Comparison of ENCODE assay signal across 1 cellular context in the genomic region with DNA sequence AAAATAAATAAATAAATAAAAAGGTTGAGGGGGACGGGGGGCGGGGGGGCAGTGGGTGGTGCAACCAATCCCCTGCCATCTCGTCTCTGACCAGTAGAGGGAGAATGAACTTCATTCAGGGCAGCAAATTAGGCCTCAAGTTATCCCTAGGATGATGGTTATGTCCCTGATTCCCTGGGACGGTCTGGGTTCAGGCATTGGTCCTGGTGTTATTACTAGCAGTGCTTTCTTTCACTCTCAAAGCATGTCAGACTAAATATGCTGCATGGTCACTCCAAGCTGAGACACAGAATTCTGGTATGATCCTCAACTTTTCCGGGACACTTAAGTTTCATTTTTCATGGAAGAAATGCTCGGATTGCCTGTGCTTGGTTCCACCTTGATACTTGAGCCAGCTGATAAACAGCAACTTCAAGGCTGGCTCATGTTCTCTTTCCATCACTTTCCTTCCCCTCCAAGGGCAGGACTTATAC.
TF ChIP-seq lines count a peak whose summit lies in the region.

No MANE protein-coding gene starts in this region.

TF ChIP-seq in H1, 55 proteins besides CTCF, POLR2A, EP300 and RAD21 (continued from another document):
- TF ChIP-seq, protein P1, sequence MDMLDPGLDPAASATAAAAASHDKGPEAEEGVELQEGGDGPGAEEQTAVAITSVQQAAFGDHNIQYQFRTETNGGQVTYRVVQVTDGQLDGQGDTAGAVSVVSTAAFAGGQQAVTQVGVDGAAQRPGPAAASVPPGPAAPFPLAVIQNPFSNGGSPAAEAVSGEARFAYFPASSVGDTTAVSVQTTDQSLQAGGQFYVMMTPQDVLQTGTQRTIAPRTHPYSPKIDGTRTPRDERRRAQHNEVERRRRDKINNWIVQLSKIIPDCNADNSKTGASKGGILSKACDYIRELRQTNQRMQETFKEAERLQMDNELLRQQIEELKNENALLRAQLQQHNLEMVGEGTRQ (IDR thresholded peaks at IDR 0.05; ENCODE audit: low read length), result no peak
- TF ChIP-seq POU5F1 (IDR thresholded peaks at IDR 0.05; ENCODE audit: low read depth, low read length), result no peak
- no peak for TF ChIP-seq CBX8 (IDR thresholded peaks at IDR 0.05; ENCODE audit: borderline replicate concordance, low read depth, low read length)
- TF ChIP-seq SIX5 (IDR thresholded peaks at IDR 0.05; ENCODE audit: low read depth, low read length), result no peak
- no peak for TF ChIP-seq SUZ12 (IDR thresholded peaks at IDR 0.05; ENCODE audit: low read length)
- no peak for TF ChIP-seq CHD2 (IDR thresholded peaks at IDR 0.05; ENCODE audit: low read length)
